ENCODE assay signal across 17 cellular contexts in genomic region chr10:67386260-67386659, GRCh38.
DNase-seq lines count a peak whose midpoint lies in the region; ATAC-seq and TF ChIP-seq lines count a peak whose summit lies in the region.
"Had no signal": no experiment of that assay in that cellular context is flagged by ENCODE, and none has a peak within 500 bp of the region (broad histone marks: within the 10 kb centered on the region; RNA-seq: fewer than 3 reads in every experiment).

No MANE protein-coding gene starts in this region.

- TF ChIP-seq CTCF in OCI-LY3 (IDR thresholded peaks at IDR 0.05; ENCODE audit: low read depth, low read length) (no peak), smooth muscle cell (IDR thresholded peaks at IDR 0.05; ENCODE audit: borderline replicate concordance, insufficient read depth, poor library complexity, severe bottlenecking) (no peak)

- H3K9me3 ChIP-seq in OCI-LY3 (ENCODE audit: insufficient read depth, low read length): no peaks in the 10 kb centered on the region
- no peaks in the 10 kb centered on the region for H3K9me3 ChIP-seq in endocrine pancreas (ENCODE audit: control insufficient read depth, low read length)
- H3K9me3 ChIP-seq in smooth muscle cell (replicated peaks; ENCODE audit: low read depth): no peaks in the 10 kb centered on the region
- no peaks in the 10 kb centered on the region for H3K9me3 ChIP-seq in right cardiac atrium (ENCODE audit: control insufficient read depth, low read length)
- H3K9me3 ChIP-seq: Caco-2 had no signal

- peaks cover 52% of the 10 kb centered on the region for H3K4me1 ChIP-seq in OCI-LY3 (ENCODE audit: low read length)
- no peaks in the 10 kb centered on the region for H3K4me1 ChIP-seq in endocrine pancreas (ENCODE audit: control insufficient read depth, insufficient read depth, low read length)
- peaks cover 12% of the 10 kb centered on the region for H3K4me1 ChIP-seq in smooth muscle cell (ENCODE audit: low read depth)
- H3K4me1 ChIP-seq in right cardiac atrium (ENCODE audit: control insufficient read depth, insufficient read depth, low read length): no peaks in the 10 kb centered on the region
- H3K4me1 ChIP-seq: Caco-2 had no signal

- H2AFZ ChIP-seq in OCI-LY3 (ENCODE audit: low read depth, low read length) (no peak overlapping the region), smooth muscle cell (ENCODE audit: low read depth) (peak overlapping the region; percentile 87)

- H3K4me2 ChIP-seq in OCI-LY3 (ENCODE audit: low read length) (peak overlapping the region; percentile 73), smooth muscle cell (peak overlapping the region; percentile 93)

- H3K27me3 ChIP-seq in OCI-LY3 (ENCODE audit: low read depth, low read length): no peaks in the 10 kb centered on the region
- no peaks in the 10 kb centered on the region for H3K27me3 ChIP-seq in endocrine pancreas (ENCODE audit: control insufficient read depth, insufficient read depth, low read length)
- H3K27me3 ChIP-seq in smooth muscle cell (ENCODE audit: low read depth): no peaks in the 10 kb centered on the region
- no peaks in the 10 kb centered on the region for H3K27me3 ChIP-seq in right cardiac atrium (ENCODE audit: control insufficient read depth, insufficient read depth)

- no peaks in the 10 kb centered on the region for H3F3A ChIP-seq in smooth muscle cell (ENCODE audit: low read depth)

- 80% methylated on average over 3 of the region's 3 CpGs for WGBS in smooth muscle cell (ENCODE audit: low lambda C conversion rate)
- 82% methylated on average over 3 of the region's 3 CpGs for WGBS in right cardiac atrium

- H3K9ac ChIP-seq in OCI-LY3 (ENCODE audit: low read length): peak overlapping the region; percentile 16; the same call in 1 of the 2 replicates
- no peak overlapping the region for H3K9ac ChIP-seq in endocrine pancreas (ENCODE audit: control insufficient read depth, insufficient read depth, low read length)
- H3K9ac ChIP-seq in smooth muscle cell (ENCODE audit: low read depth): no peak overlapping the region

- intact Hi-C loops in right cardiac atrium (cut with DNase I): no loop called here

- no peaks in the 10 kb centered on the region for H3K79me2 ChIP-seq in OCI-LY3 (ENCODE audit: low read length)
- no peaks in the 10 kb centered on the region for H3K79me2 ChIP-seq in smooth muscle cell (ENCODE audit: low read depth)

- H3K27ac ChIP-seq in OCI-LY3 (ENCODE audit: low read length): peak overlapping the region; percentile 90
- no peak overlapping the region for H3K27ac ChIP-seq in smooth muscle cell (ENCODE audit: low read depth)
- no peak overlapping the region for H3K27ac ChIP-seq in right cardiac atrium (ENCODE audit: low read length)

- H3K36me3 ChIP-seq in OCI-LY3 (replicated peaks; ENCODE audit: low read depth, low read length) (peaks cover 2% of the 10 kb centered on the region), endocrine pancreas (ENCODE audit: control insufficient read depth, insufficient read depth, low read length) (no peaks in the 10 kb centered on the region), smooth muscle cell (ENCODE audit: low read depth) (no peaks in the 10 kb centered on the region)

- ATAC-seq in GM18858 (IDR thresholded peaks at IDR 0.05; ENCODE audit: unreplicated experiment): no peak
- no peak for ATAC-seq in GM21381 (IDR thresholded peaks at IDR 0.05; ENCODE audit: unreplicated experiment)
- no peak for ATAC-seq in right cardiac atrium
- ATAC-seq: SK-N-SH treated with all-trans-retinoic acid at 6 μM for 48 hours had no signal

- H3K4me3 ChIP-seq in OCI-LY3 (ENCODE audit: low read length) (peak overlapping the region; percentile 35; the same call in 1 of the 2 replicates), endocrine pancreas (ENCODE audit: control insufficient read depth, insufficient read depth, low read length) (peak overlapping the region; percentile 72), smooth muscle cell (peak overlapping the region; percentile 67), right cardiac atrium (ENCODE audit: low read length) (no peak overlapping the region)

- H4K20me1 ChIP-seq in OCI-LY3 (ENCODE audit: insufficient read depth, low read length): no peaks in the 10 kb centered on the region
- no peaks in the 10 kb centered on the region for H4K20me1 ChIP-seq in smooth muscle cell (ENCODE audit: low read depth)

- DNase-seq in iPS-NIHi11 (ENCODE audit: low spot score): peak; percentile 15
- DNase-seq in smooth muscle cell (lab: John Stamatoyannopoulos, UW; ENCODE audit: unreplicated experiment): no peak
- no peak for DNase-seq in NK-92 (lab: John Stamatoyannopoulos, UW; ENCODE audit: unreplicated experiment)
- DNase-seq in right cardiac atrium: no peak
- DNase-seq: Caco-2, EL, NCI-H1092 treated with DMSO at 0.1 percent for 48 hours, NCI-H1694 treated with DMSO at 0.1 percent for 48 hours, NCI-H2107, NCI-H2227 treated with DMSO at 0.1 percent for 48 hours, NCI-H524, SHP77 had no signal
